Comparison of ENCODE assay signal across 26 cellular contexts in genomic region chrX:14939644-14940043, GRCh38.
"Had no signal": no experiment of that assay in that cellular context is flagged by ENCODE, and none has a peak within 500 bp of the region (broad histone marks: within the 10 kb centered on the region; RNA-seq: fewer than 3 reads in every experiment).

No MANE protein-coding gene starts in this region.

- H3K4me2 ChIP-seq: SK-N-SH had no signal

- ATAC-seq: activated CD4-positive, alpha-beta T cell treated with anti-CD3 and anti-CD28 coated beads for 36 hours; activated CD4-positive, CD25-positive, alpha-beta regulatory T cell treated with anti-CD3 and anti-CD28 coated beads, Interleukin-2, amount 50 U/mL, for 24 hours; activated CD8-positive, alpha-beta T cell treated with anti-CD3 and anti-CD28 coated beads, Interleukin-2, amount 10 ng/mL, durations not matched to agents 7 days and 5 days; activated naive CD4-positive, alpha-beta T cell treated with anti-CD3 and anti-CD28 coated beads, Interleukin-2, amount 50 U/mL, for 72 hours; PC-3 had no signal

- H3K4me3 ChIP-seq: adrenal gland, MG63, Peyer's patch, SJSA1 had no signal

- DNase-seq: activated CD4-positive, alpha-beta T cell treated with anti-CD3 and anti-CD28 coated beads for 36 hours; activated CD4-positive, alpha-beta T cell treated with anti-CD3 and anti-CD28 coated beads, Interleukin-2, amount 10 ng/mL, durations not matched to agents 7 days and 5 days; activated CD4-positive, alpha-beta T cell treated with anti-CD3 and anti-CD28 coated beads, Interleukin-2, amount 50 U/mL, for 48 hours; activated CD8-positive, alpha-beta T cell treated with anti-CD3 and anti-CD28 coated beads, Interleukin-2, amount 10 ng/mL, durations not matched to agents 7 days and 5 days; activated gamma-delta T cell treated with Interleukin-2 at 50 U/mL for 16 hours; activated naive CD4-positive, alpha-beta T cell treated with anti-CD3 and anti-CD28 coated beads for 36 hours; activated T-cell treated with anti-CD3 and anti-CD28 coated beads, Interleukin-2, amount 50 U/mL, for 24 hours; caudate nucleus; cerebellar nuclear complex; Kasumi-1; MG63; NCI-H1048; NCI-H1436 treated with DMSO at 0.1 percent for 48 hours; NCI-H1694 treated with DMSO at 0.1 percent for 48 hours; NCI-H2029; NCI-H345; NCI-H524 treated with DMSO at 0.1 percent for 48 hours; PC-3; Peyer's patch; RPMI8226; SHP77 treated with DMSO at 0.1 percent for 48 hours; SK-N-SH had no signal

- H3K27ac ChIP-seq: adrenal gland, Peyer's patch, SJSA1 had no signal

- H3K9me3 ChIP-seq: adrenal gland, MG63, Peyer's patch, SJSA1, SK-N-SH had no signal

- H3K27me3 ChIP-seq: adrenal gland, MG63, Peyer's patch, SJSA1 had no signal

- H3K9ac ChIP-seq: SK-N-SH had no signal

- H3K36me3 ChIP-seq: adrenal gland, MG63, Peyer's patch, SJSA1 had no signal

- H3K4me1 ChIP-seq: adrenal gland, Peyer's patch had no signal
